20 cellular contexts compared by ENCODE assay signal in the genomic region with DNA sequence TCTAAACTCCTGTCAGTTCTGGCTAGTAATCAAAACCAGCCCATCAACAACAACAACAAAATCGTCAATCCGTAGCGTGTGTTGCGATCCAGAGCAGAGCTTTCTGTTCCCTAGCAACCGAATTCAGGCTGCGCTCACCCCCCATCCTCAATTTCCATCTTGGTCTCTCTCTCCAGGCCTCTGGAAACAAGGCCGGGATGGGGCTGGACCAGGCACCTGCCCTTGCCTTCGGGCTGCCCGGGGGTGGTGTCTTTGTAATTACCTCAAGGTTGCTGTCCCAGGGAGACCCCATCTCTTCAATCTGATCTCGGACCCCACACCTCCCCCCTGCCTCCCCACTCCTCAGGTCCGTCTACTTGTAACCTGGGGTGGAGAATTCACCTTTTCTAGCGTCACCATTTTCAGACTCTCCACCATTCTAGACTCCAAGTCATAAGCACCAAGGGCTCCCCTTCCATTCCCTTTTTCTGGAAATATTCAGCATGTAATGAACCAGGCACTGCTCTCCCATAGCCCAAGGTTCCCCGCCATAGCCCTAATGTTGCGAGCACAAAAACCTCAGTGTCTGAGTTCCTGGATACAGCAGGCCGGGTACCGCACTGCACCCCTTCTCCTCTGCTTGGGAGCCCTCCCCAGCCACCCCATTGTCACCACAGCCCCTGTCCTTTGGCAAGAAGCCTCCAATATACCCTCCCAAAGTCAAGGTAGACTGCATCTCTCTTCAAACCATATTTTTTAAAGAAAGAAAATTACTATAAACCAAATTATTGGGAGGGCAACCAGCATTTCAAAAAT.
"Had no signal": no experiment of that assay in that cellular context is flagged by ENCODE, and none has a peak within 500 bp of the region (broad histone marks: within the 10 kb centered on the region; RNA-seq: fewer than 3 reads in every experiment).

No MANE protein-coding gene starts in this region.

- H3K4me3 ChIP-seq: thoracic aorta, upper lobe of left lung had no signal

- FAIRE-seq: endometrium had no signal

- H3K36me3 ChIP-seq: thoracic aorta, upper lobe of left lung had no signal

- H3K36me3 Mint-ChIP-seq: activated naive CD8-positive, alpha-beta T cell treated with anti-CD3 and anti-CD28 coated beads, Interleukin-2, amount 10 ng/mL, durations not matched to agents 7 days and 5 days had no signal

- H3K4me1 Mint-ChIP-seq: activated B cell treated with CpG ODN at 0.5 μM for 24 hours; activated naive CD8-positive, alpha-beta T cell treated with anti-CD3 and anti-CD28 coated beads, Interleukin-2, amount 10 ng/mL, durations not matched to agents 7 days and 5 days; T-helper 17 cell had no signal

- ATAC-seq: activated T-cell treated with anti-CD3 and anti-CD28 coated beads, Interleukin-2, amount 50 U/mL, for 72 hours; foreskin keratinocyte; T-helper 17 cell had no signal

- DNase-seq: activated B cell treated with CpG ODN at 0.5 μM for 24 hours; activated CD4-positive, alpha-beta T cell treated with anti-CD3 and anti-CD28 coated beads for 4 hours; activated CD4-positive, alpha-beta T cell treated with anti-CD3 and anti-CD28 coated beads, Interleukin-2, amount 50 U/mL, for 48 hours; activated effector memory CD4-positive, alpha-beta T cell treated with Interleukin-2 at 50 U/mL for 16 hours; activated naive CD4-positive, alpha-beta T cell treated with anti-CD3 and anti-CD28 coated beads for 36 hours; activated naive CD8-positive, alpha-beta T cell treated with anti-CD3 and anti-CD28 coated beads, Interleukin-2, amount 10 ng/mL, durations not matched to agents 7 days and 5 days; activated T-cell treated with anti-CD3 and anti-CD28 coated beads, Interleukin-2, amount 50 U/mL, for 72 hours; amniotic stem cell; cortex of kidney; foreskin keratinocyte; kidney glomerular epithelial cell; nephron progenitor cell; occipital lobe; stimulated activated CD4-positive, alpha-beta T cell treated with anti-CD3 and anti-CD28 coated beads, Interleukin-4, amount 100 ng/mL, for 24 hours; stimulated activated naive CD4-positive, alpha-beta T cell treated with Interleukin-2 at 50 U/mL for 16 hours; SW 1271; T-helper 17 cell had no signal

- H3K4me3 Mint-ChIP-seq: activated B cell treated with CpG ODN at 0.5 μM for 24 hours; activated naive CD4-positive, alpha-beta T cell treated with anti-CD3 and anti-CD28 coated beads for 36 hours; activated naive CD8-positive, alpha-beta T cell treated with anti-CD3 and anti-CD28 coated beads, Interleukin-2, amount 10 ng/mL, durations not matched to agents 7 days and 5 days; activated T-cell treated with anti-CD3 and anti-CD28 coated beads, Interleukin-2, amount 50 U/mL, for 72 hours; nephron progenitor cell; T-helper 17 cell had no signal

- H3K27ac ChIP-seq: foreskin keratinocyte, thoracic aorta, upper lobe of left lung had no signal

- H3K9me3 Mint-ChIP-seq: activated naive CD4-positive, alpha-beta T cell treated with anti-CD3 and anti-CD28 coated beads for 36 hours; activated naive CD8-positive, alpha-beta T cell treated with anti-CD3 and anti-CD28 coated beads, Interleukin-2, amount 10 ng/mL, durations not matched to agents 7 days and 5 days; activated T-cell treated with anti-CD3 and anti-CD28 coated beads, Interleukin-2, amount 50 U/mL, for 72 hours; nephron progenitor cell had no signal

- H3K9me3 ChIP-seq: thoracic aorta, upper lobe of left lung had no signal

- H3K4me1 ChIP-seq: foreskin keratinocyte had no signal

- H3K27ac Mint-ChIP-seq: activated B cell treated with CpG ODN at 0.5 μM for 24 hours; activated naive CD4-positive, alpha-beta T cell treated with anti-CD3 and anti-CD28 coated beads for 36 hours; activated naive CD8-positive, alpha-beta T cell treated with anti-CD3 and anti-CD28 coated beads, Interleukin-2, amount 10 ng/mL, durations not matched to agents 7 days and 5 days; activated T-cell treated with anti-CD3 and anti-CD28 coated beads, Interleukin-2, amount 50 U/mL, for 72 hours; nephron progenitor cell; T-helper 17 cell had no signal
